ENCODE assay signal across 8 cellular contexts in genomic region chr1:204975568-204976235, GRCh38.
DNase-seq lines count a peak whose midpoint lies in the region; ATAC-seq and TF ChIP-seq lines count a peak whose summit lies in the region.

No MANE protein-coding gene starts in this region.

- H3K27me3 Mint-ChIP-seq in activated CD8-positive, alpha-beta T cell treated with anti-CD3 and anti-CD28 coated beads, Interleukin-2, amount 10 ng/mL, durations not matched to agents 7 days and 5 days (ENCODE audit: low read depth): peaks cover 11% of the 10 kb centered on the region
- H3K27me3 Mint-ChIP-seq in naive thymus-derived CD4-positive, alpha-beta T cell: peaks cover 0 to 32% (median 20%) of the 10 kb centered on the region in 5 donors

- no peak overlapping the region for H3K4me3 ChIP-seq in epithelial cell of esophagus (ENCODE audit: low read length)
- no peak overlapping the region for H3K4me3 ChIP-seq in naive thymus-derived CD4-positive, alpha-beta T cell (ENCODE audit: low read length)

- no peak overlapping the region for H3K27ac Mint-ChIP-seq in activated CD8-positive, alpha-beta T cell treated with anti-CD3 and anti-CD28 coated beads, Interleukin-2, amount 10 ng/mL, durations not matched to agents 7 days and 5 days
- H3K27ac Mint-ChIP-seq in naive thymus-derived CD4-positive, alpha-beta T cell: no peak overlapping the region

- no peaks in the 10 kb centered on the region for H3K36me3 ChIP-seq in naive thymus-derived CD4-positive, alpha-beta T cell (ENCODE audit: control insufficient read depth in 2 of 3, insufficient read depth in 3 of 3, low read length in 3 of 3)

- H3K9me3 ChIP-seq in naive thymus-derived CD4-positive, alpha-beta T cell (ENCODE audit: control insufficient read depth in 2 of 3, low read length in 3 of 3): no peaks in the 10 kb centered on the region

- TF ChIP-seq CTCF in epithelial cell of esophagus (IDR thresholded peaks at IDR 0.05; ENCODE audit: insufficient read depth, low read depth, low read length, missing control alignments): peak; percentile 90

- POLR2A ChIA-PET in activated CD8-positive, alpha-beta T cell treated with anti-CD3 and anti-CD28 coated beads, Interleukin-2, amount 10 ng/mL, durations not matched to agents 7 days and 5 days (lab: Charles Lee): no interaction called here
- POLR2A ChIA-PET in naive thymus-derived CD4-positive, alpha-beta T cell (lab: Charles Lee): no interaction called here

- no peak overlapping the region for H3K4me3 Mint-ChIP-seq in activated CD8-positive, alpha-beta T cell treated with anti-CD3 and anti-CD28 coated beads, Interleukin-2, amount 10 ng/mL, durations not matched to agents 7 days and 5 days
- no peak overlapping the region for H3K4me3 Mint-ChIP-seq in naive thymus-derived CD4-positive, alpha-beta T cell

- DNase-seq in Ammon's horn (ENCODE audit: low spot score) (peak; percentile 64), NCI-H460 (ENCODE audit: extremely low read depth, low read depth) (peak; percentile 55), epithelial cell of esophagus (ENCODE audit: low read depth) (peak; percentile 54), superior temporal gyrus (ENCODE audit: extremely low spot score) (peak; percentile 79), NCI-H1930 (lab: John Stamatoyannopoulos, UW) (no peak)
- DNase-seq in activated CD8-positive, alpha-beta T cell treated with anti-CD3 and anti-CD28 coated beads, Interleukin-2, amount 10 ng/mL, durations not matched to agents 7 days and 5 days: peak; percentile 58
- peak; percentile 14 to 60 (median 40) for DNase-seq in naive thymus-derived CD4-positive, alpha-beta T cell

- H3K9me3 Mint-ChIP-seq in activated CD8-positive, alpha-beta T cell treated with anti-CD3 and anti-CD28 coated beads, Interleukin-2, amount 10 ng/mL, durations not matched to agents 7 days and 5 days (ENCODE audit: insufficient read depth): no peaks in the 10 kb centered on the region
- no peaks in the 10 kb centered on the region for H3K9me3 Mint-ChIP-seq in naive thymus-derived CD4-positive, alpha-beta T cell

- H3K36me3 Mint-ChIP-seq in activated CD8-positive, alpha-beta T cell treated with anti-CD3 and anti-CD28 coated beads, Interleukin-2, amount 10 ng/mL, durations not matched to agents 7 days and 5 days (ENCODE audit: low read depth): no peaks in the 10 kb centered on the region
- no peaks in the 10 kb centered on the region for H3K36me3 Mint-ChIP-seq in naive thymus-derived CD4-positive, alpha-beta T cell

- peaks cover 21% of the 10 kb centered on the region for H3K4me1 Mint-ChIP-seq in activated CD8-positive, alpha-beta T cell treated with anti-CD3 and anti-CD28 coated beads, Interleukin-2, amount 10 ng/mL, durations not matched to agents 7 days and 5 days (ENCODE audit: low read depth)
- H3K4me1 Mint-ChIP-seq in naive thymus-derived CD4-positive, alpha-beta T cell: peaks cover 0 to 2% (median 0%) of the 10 kb centered on the region in 7 donors

- H3K4me1 ChIP-seq in naive thymus-derived CD4-positive, alpha-beta T cell (ENCODE audit: control insufficient read depth in 2 of 2, insufficient read depth in 2 of 2, low read length in 2 of 2): no peaks in the 10 kb centered on the region

- intact Hi-C loops in naive thymus-derived CD4-positive, alpha-beta T cell (cut with micrococcal nuclease): loop anchor here (1.0 kb wide), 3 partner anchors 86 to 281 kb away; no protein-coding TSS in a partner anchor

- H3K27ac ChIP-seq in naive thymus-derived CD4-positive, alpha-beta T cell (ENCODE audit: low read depth, low read length): no peak overlapping the region

- CTCF ChIA-PET in activated CD8-positive, alpha-beta T cell treated with anti-CD3 and anti-CD28 coated beads, Interleukin-2, amount 10 ng/mL, durations not matched to agents 7 days and 5 days (lab: Charles Lee): interaction anchor here (0.9 to 6.9 kb wide), 10 partner anchors 10 to 280 kb away, joined by 3 to 76 read pairs (median 4); no protein-coding TSS in a partner anchor
- CTCF ChIA-PET in naive thymus-derived CD4-positive, alpha-beta T cell (lab: Charles Lee): interaction anchor here (0.7 to 3.2 kb wide), 8 partner anchors 8 to 285 kb away, joined by 3 to 20 read pairs (median 4); no protein-coding TSS in a partner anchor

- H3K27me3 ChIP-seq in naive thymus-derived CD4-positive, alpha-beta T cell (ENCODE audit: control insufficient read depth in 2 of 2, insufficient read depth in 2 of 2, low read length in 2 of 2): no peaks in the 10 kb centered on the region

- peak; percentile 58 for ATAC-seq in GM18867 (IDR thresholded peaks at IDR 0.05; ENCODE audit: unreplicated experiment)
- ATAC-seq in activated CD8-positive, alpha-beta T cell treated with anti-CD3 and anti-CD28 coated beads, Interleukin-2, amount 10 ng/mL, durations not matched to agents 7 days and 5 days: peak; percentile 81
- ATAC-seq in naive thymus-derived CD4-positive, alpha-beta T cell: peak; percentile 71

Comparison
In these comparisons a context has a peak if more than half of its experiments do, and no peak if none do; other contexts are left out.
1. DNase-seq: peak in Ammon's horn (single experiment), NCI-H460 (single experiment), activated CD8-positive, alpha-beta T cell treated with anti-CD3 and anti-CD28 coated beads, Interleukin-2, amount 10 ng/mL, durations not matched to agents 7 days and 5 days (single experiment), epithelial cell of esophagus (single experiment), naive thymus-derived CD4-positive, alpha-beta T cell (9 of 9) and superior temporal gyrus (single experiment); none in NCI-H1930 (0 of 2).
2. Peak in every context shown above with its lines, with median percentiles within 50 percentile points of each other: ATAC-seq.